Comparison of ENCODE assay signal across 9 cellular contexts in the genomic region with DNA sequence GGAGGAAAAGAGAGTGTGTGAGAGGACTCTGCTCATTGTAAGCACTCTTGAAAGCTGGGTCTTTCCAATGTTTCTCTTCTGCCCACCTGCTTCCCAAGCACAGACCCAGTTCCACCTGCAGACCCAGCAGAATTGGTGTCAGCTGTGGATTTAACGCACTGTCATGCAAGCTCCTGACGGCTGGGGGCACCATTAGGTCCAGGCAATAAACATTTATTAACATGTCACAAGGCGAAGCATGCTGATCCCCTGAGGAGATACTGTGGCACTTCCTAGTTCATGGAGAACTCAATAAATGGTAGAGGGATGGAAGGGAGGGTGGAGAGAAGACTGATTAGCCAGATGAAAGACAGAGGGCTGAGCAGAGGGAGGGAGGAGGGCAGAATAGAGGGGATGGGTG.
DNase-seq lines count a peak whose midpoint lies in the region; ATAC-seq, FAIRE-seq and TF ChIP-seq lines count a peak whose summit lies in the region.
"Had no signal": no experiment of that assay in that cellular context is flagged by ENCODE, and none has a peak within 500 bp of the region (broad histone marks: within the 10 kb centered on the region; RNA-seq: fewer than 3 reads in every experiment).

No MANE protein-coding gene starts in this region.

- no peaks in the 10 kb centered on the region; a peak in 1 of 5 replicates for H3K27me3 ChIP-seq in HepG2 (ENCODE audit: control insufficient read depth in 1 of 2, insufficient read depth in 2 of 2, low read length in 2 of 2)

- DNase-seq in ELR (ENCODE audit: low read depth) (peak; percentile 7), KBM-7 (peak; percentile 14), HepG2 (ENCODE audit: low spot score) (no peak), RCC 7860 (ENCODE audit: low spot score) (no peak), natural killer cell (no peak), NCI-H1092 (lab: John Stamatoyannopoulos, UW) (no peak)

- H3K9me3 ChIP-seq in HepG2 (ENCODE audit: low read length) = no peaks in the 10 kb centered on the region

- H3K36me3 Mint-ChIP-seq in activated T-helper 17 cell treated with anti-CD3 and anti-CD28 coated beads, Interleukin-2, amount 50 U/mL, for 72 hours (ENCODE audit: low read depth) = no peaks in the 10 kb centered on the region
- no peaks in the 10 kb centered on the region for H3K36me3 Mint-ChIP-seq in natural killer cell

- no peak overlapping the region for H3K27ac ChIP-seq in HepG2 (ENCODE audit: extremely low read length, insufficient read depth, low read length)
- H3K27ac ChIP-seq: SK-N-MC had no signal

- TF ChIP-seq POLR2A in HepG2 (IDR thresholded peaks at IDR 0.05; ENCODE audit: insufficient read depth in 1 of 2, low read depth in 2 of 2, low read length in 2 of 2) = no peak

- no TSS peak for BruUV-seq in HepG2 (replicated peaks; lab: Mats Ljungman, UMichigan)

- TF ChIP-seq RAD21 in HepG2 (CRISPR knock-in tag; IDR thresholded peaks at IDR 0.05) = no peak

- WGBS in HepG2 (ENCODE audit: low lambda C conversion rate) = 7% methylated on average over 3 of the region's 3 CpGs

- peak overlapping the region; percentile 1 for H3K4me3 Mint-ChIP-seq in activated T-helper 17 cell treated with anti-CD3 and anti-CD28 coated beads, Interleukin-2, amount 50 U/mL, for 72 hours
- no peak overlapping the region for H3K4me3 Mint-ChIP-seq in natural killer cell

- ATAC-seq in activated T-helper 17 cell treated with anti-CD3 and anti-CD28 coated beads, Interleukin-2, amount 50 U/mL, for 72 hours (replicated peaks) = no peak
- ATAC-seq in HepG2 = 0 out of 3 replicates have a peak, but pooled peaks have one; percentile 36
- no peak for ATAC-seq in HG02852 (IDR thresholded peaks at IDR 0.05; ENCODE audit: unreplicated experiment)
- ATAC-seq in natural killer cell = no peak

- FAIRE-seq in HepG2 (lab: Jason Lieb, UNC) = no peak
- FAIRE-seq in RCC 7860 (lab: Jason Lieb, UNC) = no peak

- no peak overlapping the region for H3K4me2 ChIP-seq in HepG2 (ENCODE audit: low read depth, low read length)

- no peaks in the 10 kb centered on the region for H3K27me3 Mint-ChIP-seq in activated T-helper 17 cell treated with anti-CD3 and anti-CD28 coated beads, Interleukin-2, amount 50 U/mL, for 72 hours
- H3K27me3 Mint-ChIP-seq in natural killer cell (ENCODE audit: low read depth in 2 of 2) = peaks cover 0 to 17% of the 10 kb centered on the region in 2 donors

- in situ Hi-C loops in KBM-7 (cut with MboI; ENCODE audit: low pct_unique_long_range_greater_than_20kb, low sequenced_read_pairs) = no loop called here
- in situ Hi-C loops in HepG2 (cut with HindIII; ENCODE audit: extremely low pct_ligation_motif_present, low pct_unique_long_range_greater_than_20kb) = no loop called here

- H3K4me3 ChIP-seq in HepG2 (replicated peaks in 1 of 3; ENCODE audit: insufficient read depth in 1 of 3, low read depth in 2 of 3, low read length in 3 of 3) = no peak overlapping the region
- H3K4me3 ChIP-seq: SK-N-MC had no signal

- TF ChIP-seq CTCF in HepG2 (CRISPR knock-in tag; IDR thresholded peaks at IDR 0.05) = 0 out of 2 replicates have a peak, but pooled peaks have one; percentile 11
- no peak for TF ChIP-seq CTCF in natural killer cell (IDR thresholded peaks at IDR 0.05)

- no peaks in the 10 kb centered on the region for H4K20me1 ChIP-seq in HepG2 (ENCODE audit: insufficient read depth, low read length)

- H2AFZ ChIP-seq in HepG2 (ENCODE audit: low read length) = no peak overlapping the region

- no peaks in the 10 kb centered on the region for H3K36me3 ChIP-seq in HepG2 (replicated peaks in 1 of 2; ENCODE audit: control insufficient read depth in 1 of 2, insufficient read depth in 2 of 2, low read length in 2 of 2)

- CTCF ChIA-PET in HepG2 (lab: Yijun Ruan, JAX; ENCODE audit: low intra/inter-chr PET ratio, low total read pairs) = no interaction called here

- intact Hi-C loops in HepG2 (cut with micrococcal nuclease; ENCODE audit: unreplicated experiment) = no loop called here
- intact Hi-C loops in natural killer cell (cut with micrococcal nuclease) = no loop called here

- TF ChIP-seq EP300 in HepG2 (IDR thresholded peaks at IDR 0.05; ENCODE audit: low read depth in 2 of 2, low read length in 2 of 2) (no peak), HepG2 (CRISPR knock-in tag; IDR thresholded peaks at IDR 0.05; ENCODE audit: borderline replicate concordance) (no peak)

- peaks cover 21% of the 10 kb centered on the region for H3K4me1 Mint-ChIP-seq in activated T-helper 17 cell treated with anti-CD3 and anti-CD28 coated beads, Interleukin-2, amount 50 U/mL, for 72 hours
- no peaks in the 10 kb centered on the region for H3K4me1 Mint-ChIP-seq in natural killer cell

- H3K27ac Mint-ChIP-seq in activated T-helper 17 cell treated with anti-CD3 and anti-CD28 coated beads, Interleukin-2, amount 50 U/mL, for 72 hours = peak overlapping the region; percentile 49
- no peak overlapping the region for H3K27ac Mint-ChIP-seq in natural killer cell

- POLR2A ChIA-PET in HepG2 (lab: Yijun Ruan, JAX) = no interaction called here

- peaks cover 3% of the 10 kb centered on the region for H3K9me3 Mint-ChIP-seq in activated T-helper 17 cell treated with anti-CD3 and anti-CD28 coated beads, Interleukin-2, amount 50 U/mL, for 72 hours
- no peaks in the 10 kb centered on the region for H3K9me3 Mint-ChIP-seq in natural killer cell

- H3K9ac ChIP-seq in HepG2 (ENCODE audit: insufficient read depth, low read depth, low read length) = no peak overlapping the region

- H3K79me2 ChIP-seq in HepG2 (ENCODE audit: insufficient read depth, low read length) = no peaks in the 10 kb centered on the region

- H3K4me1 ChIP-seq in HepG2 (ENCODE audit: insufficient read depth, low read length) = no peaks in the 10 kb centered on the region

TF ChIP-seq in HepG2, 621 proteins besides CTCF, POLR2A, EP300 and RAD21:
- TF ChIP-seq, protein P1, sequence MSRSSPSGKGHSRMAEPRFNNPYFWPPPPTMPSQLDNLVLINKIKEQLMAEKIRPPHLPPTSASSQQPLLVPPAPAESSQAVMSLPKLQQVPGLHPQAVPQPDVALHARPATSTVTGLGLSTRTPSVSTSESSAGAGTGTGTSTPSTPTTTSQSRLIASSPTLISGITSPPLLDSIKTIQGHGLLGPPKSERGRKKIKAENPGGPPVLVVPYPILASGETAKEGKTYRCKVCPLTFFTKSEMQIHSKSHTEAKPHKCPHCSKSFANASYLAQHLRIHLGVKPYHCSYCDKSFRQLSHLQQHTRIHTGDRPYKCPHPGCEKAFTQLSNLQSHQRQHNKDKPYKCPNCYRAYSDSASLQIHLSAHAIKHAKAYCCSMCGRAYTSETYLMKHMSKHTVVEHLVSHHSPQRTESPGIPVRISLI (CRISPR knock-in tag; IDR thresholded peaks at IDR 0.05; ENCODE audit: borderline replicate concordance) = no peak
- TF ChIP-seq STAG1 (CRISPR knock-in tag; IDR thresholded peaks at IDR 0.05) (peak; percentile 34; the same call in 1 of the 2 replicates), FOSL2 (CRISPR knock-in tag; IDR thresholded peaks at IDR 0.05) (no peak), TRAFD1 (CRISPR knock-in tag; IDR thresholded peaks at IDR 0.05; ENCODE audit: borderline replicate concordance) (no peak)

Comparison
In these comparisons a context has a peak if more than half of its experiments do, and no peak if none do; other contexts are left out.
1. DNase-seq: peak in ELR (single experiment) and KBM-7 (single experiment); none in HepG2 (single experiment), RCC 7860 (single experiment), natural killer cell (single experiment) and NCI-H1092 (single experiment).